Comparison of ENCODE assay signal across 8 cellular contexts in genomic region chr3:11717768-11718581, GRCh38.
DNase-seq lines count a peak whose midpoint lies in the region; ATAC-seq and TF ChIP-seq lines count a peak whose summit lies in the region.

No MANE protein-coding gene starts in this region.

- CTCF ChIA-PET in SK-N-SH (lab: Yijun Ruan, JAX) = interaction anchor here (1.2 kb wide), 1 partner anchor 9 kb away, joined by 4 read pairs; no protein-coding TSS in a partner anchor

- H3K27me3 ChIP-seq in SK-N-SH (ENCODE audit: insufficient read depth) = no peaks in the 10 kb centered on the region

- 0 out of 2 replicates have a peak, but pooled peaks cover 3% of the 10 kb centered on the region for H4K20me1 ChIP-seq in SK-N-SH (ENCODE audit: insufficient read depth)

- ATAC-seq in HG02870 (IDR thresholded peaks at IDR 0.05; ENCODE audit: unreplicated experiment) (peak; percentile 29), HG02840 (IDR thresholded peaks at IDR 0.05; ENCODE audit: low FRiP score, unreplicated experiment) (no peak)

- H3K4me1 ChIP-seq in SK-N-SH (ENCODE audit: control insufficient read depth in 1 of 2, insufficient read depth in 2 of 2, low read depth in 1 of 2, low read length in 1 of 2) = peaks cover 9 to 10% of the 10 kb centered on the region in 2 experiments; a peak in 3 of 4 replicates

- no peak for TF ChIP-seq CTCF in SK-N-SH (IDR thresholded peaks at IDR 0.05)

- POLR2A ChIA-PET in SK-N-SH (lab: Yijun Ruan, JAX) = no interaction called here

- 31% methylated on average over 9 of the region's 9 CpGs for WGBS in SK-N-SH (ENCODE audit: low lambda C conversion rate)

- peaks cover 38% of the 10 kb centered on the region for H3F3A ChIP-seq in SK-N-SH (replicated peaks; ENCODE audit: insufficient read depth)

- peak overlapping the region; percentile 92 for H3K4me2 ChIP-seq in SK-N-SH

- no peak for TF ChIP-seq EP300 in SK-N-SH (IDR thresholded peaks at IDR 0.05; ENCODE audit: borderline replicate concordance in 1 of 2, low read depth in 1 of 2, low read length in 1 of 2)

- H3K36me3 ChIP-seq in SK-N-SH (replicated peaks in 1 of 2; ENCODE audit: control insufficient read depth in 1 of 2, insufficient read depth in 2 of 2, low read length in 1 of 2) = no peaks in the 10 kb centered on the region

- DNase-seq in NCI-H82 (lab: John Stamatoyannopoulos, UW) = peak; percentile 35
- DNase-seq in NCI-H82 treated with DMSO at 0.1 percent for 48 hours (lab: John Stamatoyannopoulos, UW; ENCODE audit: unreplicated experiment) = no peak
- no peak for DNase-seq in SK-N-SH
- peak; percentile 50 for DNase-seq in fibroblast of gingiva (ENCODE audit: low read depth)
- DNase-seq in pons (ENCODE audit: low spot score) = peak; percentile 38
- no peak for DNase-seq in OCI-M1 (lab: John Stamatoyannopoulos, UW)

- peak overlapping the region; percentile 93 for H3K9ac ChIP-seq in SK-N-SH

- H3K27ac ChIP-seq in SK-N-SH (ENCODE audit: low read depth in 2 of 2, low read length in 1 of 2) = peak overlapping the region; percentile 83 to 86

- no peak for TF ChIP-seq RAD21 in SK-N-SH (IDR thresholded peaks at IDR 0.05; ENCODE audit: low read length)

- peak overlapping the region; percentile 87 to 99 for H3K4me3 ChIP-seq in SK-N-SH (ENCODE audit: low read depth in 2 of 2, low read length in 1 of 2)

- H3K79me2 ChIP-seq in SK-N-SH (ENCODE audit: insufficient read depth) = peaks cover 44% of the 10 kb centered on the region

- peak overlapping the region; percentile 96 for H2AFZ ChIP-seq in SK-N-SH (ENCODE audit: low read depth)

- H3K9me3 ChIP-seq in SK-N-SH = no peaks in the 10 kb centered on the region

- no peaks in the 10 kb centered on the region for H3K9me2 ChIP-seq in SK-N-SH

TF ChIP-seq in SK-N-SH, 30 proteins besides CTCF, POLR2A, EP300 and RAD21:
- TF ChIP-seq, protein P1, sequence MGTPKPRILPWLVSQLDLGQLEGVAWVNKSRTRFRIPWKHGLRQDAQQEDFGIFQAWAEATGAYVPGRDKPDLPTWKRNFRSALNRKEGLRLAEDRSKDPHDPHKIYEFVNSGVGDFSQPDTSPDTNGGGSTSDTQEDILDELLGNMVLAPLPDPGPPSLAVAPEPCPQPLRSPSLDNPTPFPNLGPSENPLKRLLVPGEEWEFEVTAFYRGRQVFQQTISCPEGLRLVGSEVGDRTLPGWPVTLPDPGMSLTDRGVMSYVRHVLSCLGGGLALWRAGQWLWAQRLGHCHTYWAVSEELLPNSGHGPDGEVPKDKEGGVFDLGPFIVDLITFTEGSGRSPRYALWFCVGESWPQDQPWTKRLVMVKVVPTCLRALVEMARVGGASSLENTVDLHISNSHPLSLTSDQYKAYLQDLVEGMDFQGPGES (IDR thresholded peaks at IDR 0.05; ENCODE audit: low read depth, low read length) = no peak
- TF ChIP-seq RFX5 (IDR thresholded peaks at IDR 0.05; ENCODE audit: low read length) (no peak), EZH2phosphoT487 (IDR thresholded peaks at IDR 0.05; ENCODE audit: borderline replicate concordance, low read depth) (no peak), FOXJ3 (CRISPR knock-in tag; IDR thresholded peaks at IDR 0.05) (no peak), MEF2A (IDR thresholded peaks at IDR 0.05; ENCODE audit: borderline replicate concordance, low read depth) (0 out of 2 replicates have a peak, but pooled peaks have one; percentile 27), PBX3 (IDR thresholded peaks at IDR 0.05) (peak; percentile 37; the same call in 1 of the 2 replicates), NRF1 (IDR thresholded peaks at IDR 0.05; ENCODE audit: low read depth, low read length) (peak; percentile 44; the same call in 1 of the 2 replicates)

Comparison
In these comparisons a context has a peak if more than half of its experiments do, and no peak if none do; other contexts are left out.
1. DNase-seq: peak in NCI-H82 (single experiment), fibroblast of gingiva (single experiment) and pons (single experiment); none in NCI-H82 treated with DMSO at 0.1 percent for 48 hours (single experiment), SK-N-SH (single experiment) and OCI-M1 (single experiment).